8 cellular contexts compared by ENCODE assay signal in genomic region chr17:64974052-64974749, GRCh38. TPM values are rescaled to one million over a fixed set of nuclear protein-coding genes. Genes with fewer than 3 reads are reported as not detected.
DNase-seq lines count a peak whose midpoint lies in the region; TF ChIP-seq lines count a peak whose summit lies in the region.
"Not testable (repeated sequence)": the region's sequence is repeated elsewhere in the genome, so short reads cannot be mapped to it uniquely, and the experiment has no call there.

No MANE protein-coding gene starts in this region.

- intact Hi-C loops in testis (cut with DNase I; ENCODE audit: low total_unique reads), result not testable (repeated sequence)

- H3K4me3 Mint-ChIP-seq in IgD-negative memory B cell (peak overlapping the region; percentile 89 to 95 (median 92)), immature natural killer cell (peak overlapping the region; percentile 88 to 96 (median 93)), osteocyte (ENCODE audit: unreplicated experiment) (peak overlapping the region; percentile 99)

- not testable (repeated sequence) for TF ChIP-seq CTCF in osteocyte (IDR thresholded peaks at IDR 0.05); testis (IDR thresholded peaks at IDR 0.05)

- H3K4me3 ChIP-seq in SJCRH30, result peak overlapping the region; percentile 81
- peak overlapping the region; percentile 74 for H3K4me3 ChIP-seq in ectodermal cell (ENCODE audit: insufficient read depth, low read depth, low read length)
- not testable (repeated sequence) for H3K4me3 ChIP-seq in testis

- H3K4me1 Mint-ChIP-seq in IgD-negative memory B cell, result peaks cover 32 to 37% (median 36%) of the 10 kb centered on the region in 3 donors
- H3K4me1 Mint-ChIP-seq in immature natural killer cell, result peaks cover 54 to 62% of the 10 kb centered on the region in 2 donors
- peaks cover 22% of the 10 kb centered on the region for H3K4me1 Mint-ChIP-seq in osteocyte (ENCODE audit: unreplicated experiment)

- not testable (repeated sequence) for H3K4me1 ChIP-seq in SJCRH30; ectodermal cell (ENCODE audit: control insufficient read depth, insufficient read depth, low read length)
- peaks cover 19% of the 10 kb centered on the region for H3K4me1 ChIP-seq in testis

- not testable (repeated sequence) for TF ChIP-seq POLR2A in testis (IDR thresholded peaks at IDR 0.05)

- not testable (repeated sequence) for H3K36me3 Mint-ChIP-seq in IgD-negative memory B cell, immature natural killer cell
- peaks cover 25% of the 10 kb centered on the region for H3K36me3 Mint-ChIP-seq in osteocyte (ENCODE audit: unreplicated experiment)

- 92 to 94% methylated on average over 7 of the region's 7 CpGs for WGBS in ectodermal cell, 2 experiments
- 51 to 52% methylated on average over 7 of the region's 7 CpGs for WGBS in testis, 2 donors

- DNase-seq in DMS53 (lab: John Stamatoyannopoulos, UW) (peak; percentile 29), immature natural killer cell (peak in 1 of 3 donors; percentile 31), osteocyte (ENCODE audit: extremely low spot score, unreplicated experiment) (peak; percentile 25)
- not testable (repeated sequence) for DNase-seq in SJCRH30, testis
- peak; percentile 69 for DNase-seq in activated effector memory CD4-positive, alpha-beta T cell treated with anti-CD3 and anti-CD28 coated beads, Interleukin-2, amount 50 U/mL, for 16 hours

- peak overlapping the region; percentile 95; the same call in 1 of the 2 replicates for H3K27ac ChIP-seq in SJCRH30
- H3K27ac ChIP-seq in ectodermal cell (ENCODE audit: insufficient read depth, low read depth, low read length, poor library complexity, severe bottlenecking), result not testable (repeated sequence)
- peak overlapping the region; percentile 97 to 98 for H3K27ac ChIP-seq in testis

- H3K36me3 ChIP-seq in SJCRH30; ectodermal cell (ENCODE audit: control insufficient read depth, insufficient read depth, low read length); testis (ENCODE audit: low read depth, missing control alignments): not testable (repeated sequence)

- not testable (repeated sequence) for H3K27me3 ChIP-seq in SJCRH30; ectodermal cell (ENCODE audit: control insufficient read depth, insufficient read depth, low read length, poor library complexity, severe bottlenecking); testis

- not testable (repeated sequence) for H3K9me3 ChIP-seq in SJCRH30 (replicated peaks); ectodermal cell (ENCODE audit: control insufficient read depth, low read length); testis

- H3K27ac Mint-ChIP-seq in IgD-negative memory B cell (peak overlapping the region; percentile 96 to 99 (median 99)), immature natural killer cell (peak overlapping the region; percentile 98 to 100 (median 99)), osteocyte (ENCODE audit: unreplicated experiment) (peak overlapping the region; percentile 99)

- H3K27me3 Mint-ChIP-seq in IgD-negative memory B cell; osteocyte (ENCODE audit: unreplicated experiment): not testable (repeated sequence)
- peaks cover 21 to 31% (median 25%) of the 10 kb centered on the region in 3 donors for H3K27me3 Mint-ChIP-seq in immature natural killer cell (ENCODE audit: low read depth in 3 of 3)

- not testable (repeated sequence) for H3K9me3 Mint-ChIP-seq in IgD-negative memory B cell; immature natural killer cell; osteocyte (ENCODE audit: unreplicated experiment)

RNA-seq across cellular contexts. Expression of gene LRRC37A3, which starts 54.9 kb away (rescaled TPM):
- polyA plus RNA-seq in IgD-negative memory B cell (4.2 TPM), immature natural killer cell (1 to 10 TPM in 2 of 3 donors, under 1 TPM in 1; 0.58 to 2.3 (median 2.2) TPM), testis (ENCODE audit: insufficient read depth, low read depth, low replicate concordance) (41.8 TPM)
- 3.7 and 4.4 TPM in 2 replicates for total RNA-seq in SJCRH30 (2014; rRNA removed; shearing (Covaris generic))
- 7.4 TPM for polyA plus RNA-seq in ectodermal cell (2013, experiment 1 of 4)
- 7.2 TPM for polyA plus RNA-seq in ectodermal cell (2013, experiment 2 of 4)
- 4.9 TPM for polyA plus RNA-seq in ectodermal cell (2013, experiment 3 of 4)
- 5.7 TPM for polyA plus RNA-seq in ectodermal cell (2013, experiment 4 of 4)
- total RNA-seq in osteocyte (25.1 and 27.3 TPM in 2 replicates), testis (10 to 100 TPM; 20.4 to 39.5 TPM)
